Comparison of ENCODE assay signal across 17 cellular contexts in genomic region chr17:65287040-65287439, GRCh38.
A peak's percentile ranks its signal among the peaks of the same experiment; 100 is the strongest.
DNase-seq lines count a peak whose midpoint lies in the region; ATAC-seq and TF ChIP-seq lines count a peak whose summit lies in the region.
"Had no signal": no experiment of that assay in that cellular context is flagged by ENCODE, and none has a peak within 500 bp of the region (broad histone marks: within the 10 kb centered on the region; RNA-seq: fewer than 3 reads in every experiment).

No MANE protein-coding gene starts in this region.

- ATAC-seq in heart left ventricle = no peak
- ATAC-seq: activated T-helper 17 cell treated with anti-CD3 and anti-CD28 coated beads, Interleukin-2, amount 50 U/mL, for 72 hours; left colon; naive thymus-derived CD4-positive, alpha-beta T cell; Panc1 had no signal

- H3K27ac ChIP-seq in vagina (no peak overlapping the region), heart left ventricle (no peak overlapping the region)
- H3K27ac ChIP-seq: hepatocyte, suprapubic skin, VCaP had no signal

- H3K4me1 ChIP-seq in vagina (no peaks in the 10 kb centered on the region), heart left ventricle (no peaks in the 10 kb centered on the region)
- H3K4me1 ChIP-seq: suprapubic skin had no signal

- TF ChIP-seq CTCF in astrocyte of the cerebellum (IDR thresholded peaks at IDR 0.05; ENCODE audit: low read depth, low read length, missing control alignments) (no peak), vagina (IDR thresholded peaks at IDR 0.05) (no peak), heart left ventricle (IDR thresholded peaks at IDR 0.05) (no peak)

- intact Hi-C loops in vagina (cut with DNase I) (no loop called here), heart left ventricle (cut with DNase I) (no loop called here)

- H3K4me3 ChIP-seq in astrocyte of the cerebellum (ENCODE audit: low read depth, low read length) = no peak overlapping the region
- no peak overlapping the region for H3K4me3 ChIP-seq in vagina
- H3K4me3 ChIP-seq in heart left ventricle = no peak overlapping the region
- H3K4me3 ChIP-seq: hepatocyte, suprapubic skin had no signal

- H3K9me3 ChIP-seq in vagina (no peaks in the 10 kb centered on the region), heart left ventricle (peaks cover 0 to 14% (median 2%) of the 10 kb centered on the region in 12 donors)
- H3K9me3 ChIP-seq: suprapubic skin had no signal

- 13 to 21% (median 17%) methylated on average over 4 of the region's 4 CpGs for WGBS in heart left ventricle, 4 donors

- in situ Hi-C loops in astrocyte of the cerebellum (cut with HindIII; ENCODE audit: low sequenced_read_pairs) = no loop called here

- H3K27me3 ChIP-seq in vagina = no peaks in the 10 kb centered on the region
- H3K27me3 ChIP-seq in heart left ventricle = no peaks in the 10 kb centered on the region
- H3K27me3 ChIP-seq: hepatocyte, suprapubic skin had no signal

- DNase-seq in HT1080 (ENCODE audit: low read depth) = peak; percentile 15
- peak; percentile 53 for DNase-seq in astrocyte of the cerebellum (ENCODE audit: low read depth)
- peak; percentile 37 for DNase-seq in left kidney (ENCODE audit: low read depth, low spot score)
- peak; percentile 16 to 67 for DNase-seq in vagina (ENCODE audit: extremely low spot score in 2 of 2)
- DNase-seq in heart left ventricle = no peak
- DNase-seq in activated CD4-positive, alpha-beta T cell treated with anti-CD3 and anti-CD28 coated beads for 1 hour = no peak
- no peak for DNase-seq in occipital lobe (lab: John Stamatoyannopoulos, UW)
- DNase-seq: amniotic stem cell; left colon; naive thymus-derived CD4-positive, alpha-beta T cell; NCI-H2081; SW 1271 had no signal

- H3K36me3 ChIP-seq in vagina (no peaks in the 10 kb centered on the region), heart left ventricle (no peaks in the 10 kb centered on the region)
- H3K36me3 ChIP-seq: suprapubic skin had no signal

- no peak for TF ChIP-seq POLR2A in vagina (IDR thresholded peaks at IDR 0.05)
- no peak for TF ChIP-seq POLR2A in heart left ventricle (IDR thresholded peaks at IDR 0.05)

Comparison
In these comparisons a context has a peak if more than half of its experiments do, and no peak if none do; other contexts are left out.
1. DNase-seq: peak in HT1080 (single experiment), astrocyte of the cerebellum (single experiment), left kidney (single experiment) and vagina (2 of 2); none in heart left ventricle (0 of 5), activated CD4-positive, alpha-beta T cell treated with anti-CD3 and anti-CD28 coated beads for 1 hour (single experiment) and occipital lobe (single experiment).